1 cellular context compared by ENCODE assay signal in genomic region chr5:149780043-149780737, GRCh38.
TF ChIP-seq lines count a peak whose summit lies in the region.

No MANE protein-coding gene starts in this region.

TF ChIP-seq in H1, 55 proteins besides CTCF, POLR2A, EP300 and RAD21 (continued from another document):
- TF ChIP-seq RNF2 (IDR thresholded peaks at IDR 0.05; ENCODE audit: borderline replicate concordance, low read depth, low read length, missing control alignments, poor library complexity, severe bottlenecking) (no peak), CREB1 (IDR thresholded peaks at IDR 0.05) (no peak), GABPA (IDR thresholded peaks at IDR 0.05; ENCODE audit: borderline replicate concordance, insufficient read depth, low read length) (no peak), TAF7 (optimal IDR thresholded peaks at IDR 0.05; ENCODE audit: borderline replicate concordance, low read depth, low read length) (no peak), POLR2AphosphoS5 (IDR thresholded peaks at IDR 0.05; ENCODE audit: low read depth, low read length) (no peak)
